In the genomic region with DNA sequence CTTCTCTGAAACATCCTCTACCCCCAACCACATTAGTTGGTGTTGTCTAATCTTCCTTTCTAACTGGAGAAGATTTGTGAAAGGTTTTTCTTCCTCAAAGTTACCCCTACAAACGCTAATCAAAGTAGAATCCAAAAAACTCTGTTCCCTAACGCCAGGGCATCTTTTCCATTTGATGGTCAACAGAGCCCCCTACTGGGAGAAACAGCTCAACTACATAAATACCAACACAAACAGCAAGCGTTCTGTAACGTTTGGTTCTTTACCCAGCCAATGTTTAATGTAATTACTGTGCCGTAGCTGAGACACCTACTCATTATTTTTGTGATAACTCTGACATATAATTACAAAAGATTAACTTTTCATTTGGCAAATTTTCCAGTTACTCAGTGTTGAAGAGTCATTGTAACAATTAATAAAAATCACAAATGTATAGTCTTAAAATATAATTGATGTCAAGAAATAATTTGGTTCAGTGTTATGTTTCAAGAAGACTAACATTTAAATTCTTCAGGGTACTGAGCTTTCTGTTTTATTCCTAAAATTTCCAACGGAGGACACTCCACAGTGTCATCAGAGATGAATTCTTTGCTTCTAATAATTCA, we compare ENCODE assay signal across 8 cellular contexts.
DNase-seq lines count a peak whose midpoint lies in the region; ATAC-seq, FAIRE-seq and TF ChIP-seq lines count a peak whose summit lies in the region.

No MANE protein-coding gene starts in this region.

- no peak overlapping the region for H3K27ac ChIP-seq in astrocyte (ENCODE audit: low read depth, low read length)

- no peaks in the 10 kb centered on the region for H3K9me3 Mint-ChIP-seq in astrocyte (ENCODE audit: unreplicated experiment)
- H3K9me3 Mint-ChIP-seq in activated T-cell treated with anti-CD3 and anti-CD28 coated beads, Interleukin-2, amount 50 U/mL, for 24 hours = no peaks in the 10 kb centered on the region

- FAIRE-seq in astrocyte (lab: Jason Lieb, UNC) = peak; percentile 93

- H4K20me1 ChIP-seq in astrocyte (ENCODE audit: insufficient read depth, low read length) = no peaks in the 10 kb centered on the region

- H3K9me3 ChIP-seq in astrocyte (ENCODE audit: insufficient read depth, low read depth, low read length) = no peaks in the 10 kb centered on the region

- no peaks in the 10 kb centered on the region for H3K36me3 Mint-ChIP-seq in astrocyte (ENCODE audit: low read depth, unreplicated experiment)
- no peaks in the 10 kb centered on the region for H3K36me3 Mint-ChIP-seq in activated T-cell treated with anti-CD3 and anti-CD28 coated beads, Interleukin-2, amount 50 U/mL, for 24 hours (ENCODE audit: low read depth)

- H3K4me1 ChIP-seq in astrocyte (ENCODE audit: insufficient read depth, low read length) = no peaks in the 10 kb centered on the region

- DNase-seq in COLO829 (ENCODE audit: low spot score) (peak; percentile 87), NCI-H446 (lab: John Stamatoyannopoulos, UW) (peak; percentile 63 to 76), astrocyte (ENCODE audit: low read depth) (peak; percentile 27), iPS DF 19.7 (ENCODE audit: low read depth, low spot score) (peak; percentile 9)
- DNase-seq in stimulated activated CD8-positive, alpha-beta memory T cell treated with anti-CD3 and anti-CD28 coated beads, Interleukin-4, amount 100 ng/mL, for 48 hours = peak; percentile 25
- no peak for DNase-seq in activated T-cell treated with anti-CD3 and anti-CD28 coated beads, Interleukin-2, amount 50 U/mL, for 24 hours

- no peaks in the 10 kb centered on the region for H3K79me2 ChIP-seq in astrocyte (ENCODE audit: insufficient read depth, low read length)

- peak; percentile 85 for TF ChIP-seq CTCF in astrocyte (IDR thresholded peaks at IDR 0.05; ENCODE audit: insufficient read depth, low read depth, low read length)

- H3K4me2 ChIP-seq in astrocyte (ENCODE audit: low read length) = no peak overlapping the region

- H3K27ac Mint-ChIP-seq in astrocyte (ENCODE audit: unreplicated experiment) = no peak overlapping the region
- H3K27ac Mint-ChIP-seq in activated T-cell treated with anti-CD3 and anti-CD28 coated beads, Interleukin-2, amount 50 U/mL, for 24 hours = no peak overlapping the region

- H3K4me3 Mint-ChIP-seq in astrocyte (ENCODE audit: unreplicated experiment) = no peak overlapping the region
- no peak overlapping the region for H3K4me3 Mint-ChIP-seq in activated T-cell treated with anti-CD3 and anti-CD28 coated beads, Interleukin-2, amount 50 U/mL, for 24 hours

- no peak overlapping the region for H3K9ac ChIP-seq in astrocyte (ENCODE audit: low read length)

- H2AFZ ChIP-seq in astrocyte (ENCODE audit: low read depth, low read length) = no peak overlapping the region

- H3K4me3 ChIP-seq in astrocyte (ENCODE audit: insufficient read depth, low read depth, low read length) = no peak overlapping the region

- ATAC-seq in GM18868 (IDR thresholded peaks at IDR 0.05; ENCODE audit: unreplicated experiment) (peak; percentile 92), HG03280 (IDR thresholded peaks at IDR 0.05; ENCODE audit: unreplicated experiment) (peak; percentile 86)

- H3K27me3 ChIP-seq in astrocyte (ENCODE audit: insufficient read depth, low read length) = peaks cover 3% of the 10 kb centered on the region

- H3K27me3 Mint-ChIP-seq in astrocyte (ENCODE audit: low read depth, unreplicated experiment) = no peaks in the 10 kb centered on the region
- H3K27me3 Mint-ChIP-seq in activated T-cell treated with anti-CD3 and anti-CD28 coated beads, Interleukin-2, amount 50 U/mL, for 24 hours = peaks cover 31% of the 10 kb centered on the region

- no peaks in the 10 kb centered on the region for H3K36me3 ChIP-seq in astrocyte (ENCODE audit: insufficient read depth, low read length)

- no peaks in the 10 kb centered on the region for H3K4me1 Mint-ChIP-seq in astrocyte (ENCODE audit: low read depth, unreplicated experiment)
- H3K4me1 Mint-ChIP-seq in activated T-cell treated with anti-CD3 and anti-CD28 coated beads, Interleukin-2, amount 50 U/mL, for 24 hours (ENCODE audit: low read depth) = no peaks in the 10 kb centered on the region
